8 cellular contexts compared by ENCODE assay signal in genomic region chr6:11231564-11232176, GRCh38. TPM values are rescaled to one million over a fixed set of nuclear protein-coding genes. Genes with fewer than 3 reads are reported as not detected.
DNase-seq lines count a peak whose midpoint lies in the region; ATAC-seq and TF ChIP-seq lines count a peak whose summit lies in the region.

No MANE protein-coding gene starts in this region.

- peaks cover 63% of the 10 kb centered on the region for H3K4me1 Mint-ChIP-seq in nephron

- no peak for ATAC-seq in GM18873 (IDR thresholded peaks at IDR 0.05; ENCODE audit: low FRiP score, unreplicated experiment)

- H3K36me3 ChIP-seq in SJCRH30: no peaks in the 10 kb centered on the region
- no peaks in the 10 kb centered on the region for H3K36me3 ChIP-seq in esophagus muscularis mucosa

- TF ChIP-seq CTCF in esophagus muscularis mucosa (IDR thresholded peaks at IDR 0.05) (no peak), nephron (IDR thresholded peaks at IDR 0.05; ENCODE audit: unreplicated experiment in 3 of 3) (no peak)

- DNase-seq in EL: peak; percentile 83
- peak in 1 of 2 experiments; percentile 27 for DNase-seq in SJCRH30
- DNase-seq in esophagus muscularis mucosa (ENCODE audit: extremely low spot score): no peak
- no peak for DNase-seq in occipital lobe (lab: John Stamatoyannopoulos, UW)
- DNase-seq in NCI-H526 (lab: John Stamatoyannopoulos, UW): no peak
- no peak for DNase-seq in GM03348 (ENCODE audit: low spot score)

- H3K4me3 ChIP-seq in SJCRH30 (peak overlapping the region; percentile 58), esophagus muscularis mucosa (peak overlapping the region; percentile 59 to 77 (median 72))

- 17% methylated on average over 4 of the region's 4 CpGs for WGBS in esophagus muscularis mucosa

- peaks cover 9% of the 10 kb centered on the region for H3K27me3 Mint-ChIP-seq in nephron (ENCODE audit: low read depth)

- H3K9me3 ChIP-seq in SJCRH30 (replicated peaks) (no peaks in the 10 kb centered on the region), esophagus muscularis mucosa (no peaks in the 10 kb centered on the region)

- intact Hi-C loops in esophagus muscularis mucosa (cut with DNase I): no loop called here

- H3K27ac ChIP-seq in SJCRH30 (no peak overlapping the region), esophagus muscularis mucosa (replicated peaks in 1 of 4) (peak overlapping the region; percentile 85 to 89 (median 88))

- peak overlapping the region; percentile 83 to 86 (median 84) for H3K4me3 Mint-ChIP-seq in nephron

- TF ChIP-seq EP300 in esophagus muscularis mucosa (IDR thresholded peaks at IDR 0.05): no peak

- H3K27me3 ChIP-seq in SJCRH30: no peaks in the 10 kb centered on the region
- H3K27me3 ChIP-seq in esophagus muscularis mucosa: no peaks in the 10 kb centered on the region

- no peak for TF ChIP-seq POLR2A in esophagus muscularis mucosa (IDR thresholded peaks at IDR 0.05; ENCODE audit: low read depth)

- H3K4me1 ChIP-seq in SJCRH30 (no peaks in the 10 kb centered on the region), esophagus muscularis mucosa (peaks cover 0 to 31% (median 25%) of the 10 kb centered on the region in 4 donors)

- H3K27ac Mint-ChIP-seq in nephron: peak overlapping the region; percentile 90 to 95 (median 94)

- no peaks in the 10 kb centered on the region for H3K36me3 Mint-ChIP-seq in nephron (ENCODE audit: low read depth)

- H3K9me3 Mint-ChIP-seq in nephron: no peaks in the 10 kb centered on the region

RNA-seq across cellular contexts. Expression of gene NEDD9, which starts 0.8 kb away (rescaled TPM):
- total RNA-seq in SJCRH30 (2014; rRNA removed; shearing (Covaris generic)): 0.42 and 0.71 TPM in 2 replicates
- total RNA-seq in esophagus muscularis mucosa (10 to 100 TPM; 18.3 to 47.2 (median 32.9) TPM), occipital lobe (19.2 TPM)

Comparison
In these comparisons a context has a peak if more than half of its experiments do, and no peak if none do; other contexts are left out.
1. RNA of gene NEDD9, which starts 0.8 kb away (total RNA-seq): 18.3 to 47.2 TPM in esophagus muscularis mucosa and 19.2 TPM in occipital lobe (single experiment); 0.42 to 0.71 TPM in SJCRH30; every median in the first group is over 10 times any median in the second.